In genomic region chr17:47636273-47637030, GRCh38 we compare ENCODE assay signal across 17 cellular contexts.
"Had no signal": no experiment of that assay in that cellular context is flagged by ENCODE, and none has a peak within 500 bp of the region (broad histone marks: within the 10 kb centered on the region; RNA-seq: fewer than 3 reads in every experiment).

No MANE protein-coding gene starts in this region.

- ATAC-seq: gastroesophageal sphincter; heart left ventricle; naive thymus-derived CD8-positive, alpha-beta T cell; T-helper 17 cell had no signal

- DNase-seq: activated CD4-positive, alpha-beta memory T cell treated with anti-CD3 and anti-CD28 coated beads, Interleukin-2, amount 10 ng/mL, durations not matched to agents 7 days and 5 days; activated CD4-positive, alpha-beta T cell treated with anti-CD3 and anti-CD28 coated beads for 1 hour; activated naive CD4-positive, alpha-beta T cell treated with anti-CD3 and anti-CD28 coated beads for 36 hours; activated T-cell treated with anti-CD3 and anti-CD28 coated beads, Interleukin-2, amount 50 U/mL, for 24 hours; colonic mucosa; heart left ventricle; kidney glomerular epithelial cell; mesenchymal stem cell; naive thymus-derived CD8-positive, alpha-beta T cell; spleen; stimulated activated naive CD4-positive, alpha-beta T cell treated with Interleukin-2 at 50 U/mL for 16 hours; T-helper 17 cell; thyroid gland; WERI-Rb-1 had no signal

- H3K36me3 ChIP-seq: colonic mucosa, thyroid gland had no signal

- H3K27me3 ChIP-seq: ascending aorta, colonic mucosa, gastroesophageal sphincter, heart left ventricle, spleen, thyroid gland had no signal

- H3K27ac ChIP-seq: ascending aorta, colonic mucosa, gastroesophageal sphincter, heart left ventricle, spleen, thyroid gland, WERI-Rb-1 had no signal

- FAIRE-seq: endometrium had no signal

- H3K4me1 ChIP-seq: ascending aorta, colonic mucosa, spleen, thyroid gland had no signal

- H3K9me3 ChIP-seq: ascending aorta, colonic mucosa, gastroesophageal sphincter, heart left ventricle, spleen, thyroid gland had no signal

- H3K4me3 ChIP-seq: ascending aorta, colonic mucosa, gastroesophageal sphincter, heart left ventricle, spleen, thyroid gland had no signal
